ENCODE assay signal across 11 cellular contexts in the genomic region with DNA sequence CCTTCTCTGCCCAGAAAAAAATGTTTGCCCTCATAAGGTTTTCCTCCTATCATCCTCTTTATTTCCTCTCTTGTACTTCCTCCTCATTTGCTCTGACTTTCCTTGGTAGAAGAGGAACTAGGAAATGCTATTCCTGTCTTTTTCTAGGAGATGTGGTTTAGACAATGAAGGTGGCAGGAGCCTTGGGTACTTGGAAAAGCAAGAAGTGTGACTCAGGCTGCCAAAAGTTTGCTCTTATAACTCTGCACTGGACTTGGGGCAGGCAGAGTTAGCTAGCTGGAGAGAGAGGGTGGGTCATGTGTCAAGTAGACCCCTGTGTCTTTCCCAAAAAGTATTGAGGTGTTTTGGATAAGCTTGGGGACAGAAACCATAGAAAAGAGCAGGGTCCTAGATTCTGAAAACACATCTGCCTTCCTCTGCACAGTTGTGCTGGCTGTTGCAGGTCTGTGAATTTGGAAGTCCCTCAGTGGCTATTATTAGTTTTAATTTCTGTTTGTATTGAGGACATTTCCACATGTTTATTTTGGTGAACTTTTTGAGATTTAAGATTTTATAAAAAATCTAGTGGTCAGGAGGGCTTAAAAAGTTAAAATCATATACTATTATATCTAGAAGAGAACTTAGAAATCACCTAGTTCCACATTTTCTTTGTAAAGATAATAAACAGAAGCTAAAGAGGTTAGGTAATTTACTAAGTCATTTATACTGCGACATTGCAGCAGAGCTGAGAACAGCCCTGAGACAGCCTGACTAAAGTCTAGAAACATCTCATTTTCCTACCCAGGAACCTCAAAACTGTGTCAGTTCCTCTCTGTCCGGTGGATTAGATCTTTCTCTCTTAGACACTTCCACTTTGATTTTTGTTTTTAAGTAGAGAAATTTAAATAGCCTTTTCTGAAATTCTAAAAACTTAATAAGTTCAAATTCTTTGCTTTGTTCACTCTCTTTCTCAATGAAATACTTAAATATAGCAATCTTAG. TPM values are rescaled to one million over a fixed set of nuclear protein-coding genes. Genes with fewer than 3 reads are reported as not detected.
DNase-seq lines count a peak whose midpoint lies in the region; ATAC-seq and TF ChIP-seq lines count a peak whose summit lies in the region.
"Had no signal": no experiment of that assay in that cellular context is flagged by ENCODE, and none has a peak within 500 bp of the region (broad histone marks: within the 10 kb centered on the region; RNA-seq: fewer than 3 reads in every experiment).

No MANE protein-coding gene starts in this region.

- no peak overlapping the region for H3K4me3 Mint-ChIP-seq in naive thymus-derived CD4-positive, alpha-beta T cell
- no peak overlapping the region for H3K4me3 Mint-ChIP-seq in CD8-positive, alpha-beta T cell
- no peak overlapping the region for H3K4me3 Mint-ChIP-seq in glutamatergic neuron (ENCODE audit: unreplicated experiment)

- peak overlapping the region in 1 of 9 donors; percentile 33 for H3K27ac Mint-ChIP-seq in naive thymus-derived CD4-positive, alpha-beta T cell
- H3K27ac Mint-ChIP-seq in CD8-positive, alpha-beta T cell = no peak overlapping the region
- no peak overlapping the region for H3K27ac Mint-ChIP-seq in glutamatergic neuron (ENCODE audit: unreplicated experiment)

- H3K36me3 Mint-ChIP-seq in naive thymus-derived CD4-positive, alpha-beta T cell = peaks cover 16 to 59% (median 25%) of the 10 kb centered on the region in 5 donors
- peaks cover 80% of the 10 kb centered on the region for H3K36me3 Mint-ChIP-seq in CD8-positive, alpha-beta T cell
- no peaks in the 10 kb centered on the region for H3K36me3 Mint-ChIP-seq in glutamatergic neuron (ENCODE audit: unreplicated experiment)

- peaks cover 0 to 26% (median 0%) of the 10 kb centered on the region in 3 experiments for H3K36me3 ChIP-seq in naive thymus-derived CD4-positive, alpha-beta T cell (ENCODE audit: control insufficient read depth in 2 of 3, insufficient read depth in 3 of 3, low read length in 3 of 3)
- H3K36me3 ChIP-seq in CD8-positive, alpha-beta T cell (ENCODE audit: insufficient read depth, low read length) = no peaks in the 10 kb centered on the region

- no peak overlapping the region for H3K4me3 ChIP-seq in naive thymus-derived CD4-positive, alpha-beta T cell (ENCODE audit: low read length)
- no peak overlapping the region for H3K4me3 ChIP-seq in CD8-positive, alpha-beta T cell (ENCODE audit: low read depth, low read length)
- H3K4me3 ChIP-seq: PC-9 had no signal

- CTCF ChIA-PET in naive thymus-derived CD4-positive, alpha-beta T cell (lab: Charles Lee) = no interaction called here
- CTCF ChIA-PET in CD8-positive, alpha-beta T cell (lab: Charles Lee) = interaction anchor here (2.1 kb wide), 1 partner anchor 58 kb away, joined by 6 read pairs; no protein-coding TSS in a partner anchor

- no peaks in the 10 kb centered on the region for H3K9me3 ChIP-seq in naive thymus-derived CD4-positive, alpha-beta T cell (ENCODE audit: control insufficient read depth in 2 of 3, low read length in 3 of 3)
- no peaks in the 10 kb centered on the region for H3K9me3 ChIP-seq in CD8-positive, alpha-beta T cell (ENCODE audit: low read length)

- intact Hi-C loops in naive thymus-derived CD4-positive, alpha-beta T cell (cut with micrococcal nuclease) = no loop called here
- intact Hi-C loops in CD8-positive, alpha-beta T cell (cut with DNase I, micrococcal nuclease) = no loop called here

- peaks cover 0 to 16% (median 4%) of the 10 kb centered on the region in 7 donors for H3K4me1 Mint-ChIP-seq in naive thymus-derived CD4-positive, alpha-beta T cell
- peaks cover 5% of the 10 kb centered on the region for H3K4me1 Mint-ChIP-seq in CD8-positive, alpha-beta T cell (ENCODE audit: low read depth)
- peaks cover 3% of the 10 kb centered on the region for H3K4me1 Mint-ChIP-seq in glutamatergic neuron (ENCODE audit: low read depth, unreplicated experiment)

- POLR2A ChIA-PET in naive thymus-derived CD4-positive, alpha-beta T cell (lab: Charles Lee) = no interaction called here
- POLR2A ChIA-PET in CD8-positive, alpha-beta T cell (lab: Charles Lee) = no interaction called here

- H3K27ac ChIP-seq in naive thymus-derived CD4-positive, alpha-beta T cell (ENCODE audit: low read depth, low read length) = no peak overlapping the region
- no peak overlapping the region for H3K27ac ChIP-seq in CD8-positive, alpha-beta T cell (ENCODE audit: low read depth, low read length)

- no peaks in the 10 kb centered on the region for H3K27me3 Mint-ChIP-seq in naive thymus-derived CD4-positive, alpha-beta T cell
- no peaks in the 10 kb centered on the region for H3K27me3 Mint-ChIP-seq in CD8-positive, alpha-beta T cell (ENCODE audit: low read depth)
- H3K27me3 Mint-ChIP-seq in glutamatergic neuron (ENCODE audit: unreplicated experiment) = no peaks in the 10 kb centered on the region

- peak; percentile 97 for ATAC-seq in GM18909 (IDR thresholded peaks at IDR 0.05; ENCODE audit: poor library complexity, unreplicated experiment)
- peak; percentile 98 for ATAC-seq in GM21619 (IDR thresholded peaks at IDR 0.05; ENCODE audit: unreplicated experiment)
- ATAC-seq in HG03196 (IDR thresholded peaks at IDR 0.05; ENCODE audit: unreplicated experiment) = peak; percentile 88
- ATAC-seq in naive thymus-derived CD4-positive, alpha-beta T cell = peak; percentile 63
- ATAC-seq in CD8-positive, alpha-beta T cell = no peak

- no peak for DNase-seq in naive thymus-derived CD4-positive, alpha-beta T cell
- no peak for DNase-seq in A172 (ENCODE audit: low spot score)
- no peak for DNase-seq in CD8-positive, alpha-beta T cell
- no peak for DNase-seq in glutamatergic neuron
- DNase-seq in SHP77 (lab: John Stamatoyannopoulos, UW) = no peak
- DNase-seq: activated CD4-positive, alpha-beta T cell treated with anti-CD3 and anti-CD28 coated beads for 1 hour; mammary epithelial cell had no signal

- TF ChIP-seq CTCF in CD8-positive, alpha-beta T cell (IDR thresholded peaks at IDR 0.05) = no peak
- TF ChIP-seq CTCF in glutamatergic neuron (IDR thresholded peaks at IDR 0.05; ENCODE audit: partially characterized antibody, unreplicated experiment) = no peak

- no peaks in the 10 kb centered on the region for H3K9me3 Mint-ChIP-seq in naive thymus-derived CD4-positive, alpha-beta T cell
- no peaks in the 10 kb centered on the region for H3K9me3 Mint-ChIP-seq in CD8-positive, alpha-beta T cell
- H3K9me3 Mint-ChIP-seq in glutamatergic neuron (ENCODE audit: unreplicated experiment) = peaks cover 2% of the 10 kb centered on the region

- no peaks in the 10 kb centered on the region for H3K27me3 ChIP-seq in naive thymus-derived CD4-positive, alpha-beta T cell (ENCODE audit: control insufficient read depth in 2 of 2, insufficient read depth in 2 of 2, low read length in 2 of 2)
- H3K27me3 ChIP-seq in CD8-positive, alpha-beta T cell (ENCODE audit: insufficient read depth, low read length) = no peaks in the 10 kb centered on the region

- no peaks in the 10 kb centered on the region for H3K4me1 ChIP-seq in naive thymus-derived CD4-positive, alpha-beta T cell (ENCODE audit: control insufficient read depth in 2 of 2, insufficient read depth in 2 of 2, low read length in 2 of 2)
- no peaks in the 10 kb centered on the region for H3K4me1 ChIP-seq in CD8-positive, alpha-beta T cell (ENCODE audit: insufficient read depth, low read length)

RNA-seq across cellular contexts. Expression of a gene that starts 16.0 kb away (rescaled TPM):
- total RNA-seq in naive thymus-derived CD4-positive, alpha-beta T cell = 10 to 100 TPM in 4 of 5 experiments, 1 to 10 TPM in 1; 8.5 to 31.5 (median 20.3) TPM
- polyA plus RNA-seq in naive thymus-derived CD4-positive, alpha-beta T cell = 10 to 100 TPM; 23.1 to 25.4 TPM
- total RNA-seq in A172 (2014; rRNA removed; shearing (Covaris generic)) = 9.3 and 11.8 TPM in 2 replicates
- 10 to 100 TPM; 10.9 to 11.8 TPM for total RNA-seq in CD8-positive, alpha-beta T cell
- total RNA-seq in glutamatergic neuron (ENCODE audit: unreplicated experiment) = 20.3 TPM
